In the genomic region with DNA sequence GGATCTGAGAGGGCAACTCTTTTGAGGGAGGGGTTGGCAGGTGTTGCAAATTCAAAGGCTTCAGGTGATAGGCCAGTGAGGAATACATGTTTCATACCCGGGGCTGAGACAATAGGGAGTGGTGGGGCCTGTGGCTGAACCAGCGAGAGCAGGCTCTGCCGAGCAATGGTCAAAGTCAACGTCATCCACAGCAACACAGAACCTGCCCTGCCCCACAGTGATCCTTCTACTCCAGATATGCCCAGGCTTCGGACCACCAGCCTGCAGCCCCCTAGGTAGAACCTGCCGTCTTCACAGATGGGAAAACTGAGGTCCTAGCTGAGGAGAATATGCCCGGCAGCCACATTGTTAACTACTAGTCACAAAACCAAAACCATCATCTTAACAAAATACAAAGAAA, we compare ENCODE assay signal across 20 cellular contexts. TPM values are rescaled to one million over a fixed set of nuclear protein-coding genes. Genes with fewer than 3 reads are reported as not detected.
"Had no signal": no experiment of that assay in that cellular context is flagged by ENCODE, and none has a peak within 500 bp of the region (broad histone marks: within the 10 kb centered on the region; RNA-seq: fewer than 3 reads in every experiment).

No MANE protein-coding gene starts in this region.

- H3K9ac ChIP-seq: parathyroid adenoma had no signal

- H3K79me2 ChIP-seq: parathyroid adenoma had no signal

- H2AFZ ChIP-seq: parathyroid adenoma had no signal

- H3K9me3 ChIP-seq: suprapubic skin, upper lobe of right lung had no signal

- H3K36me3 ChIP-seq: brain microvascular endothelial cell, suprapubic skin had no signal

- H3K4me3 ChIP-seq: suprapubic skin, upper lobe of right lung had no signal

- H3K27ac ChIP-seq: brain microvascular endothelial cell, parathyroid adenoma, suprapubic skin, upper lobe of right lung had no signal

- ATAC-seq: natural killer cell treated with Interleukin-12 subunit alpha and Interleukin-12 subunit beta and Interleukin-15 and Interleukin-18, amount 100 ng/mL, for 72 hours; SK-N-SH treated with all-trans-retinoic acid at 6 μM for 48 hours had no signal

- H3K27me3 ChIP-seq: brain microvascular endothelial cell, suprapubic skin, upper lobe of right lung had no signal

- H3K4me1 ChIP-seq: parathyroid adenoma, suprapubic skin had no signal

- DNase-seq: activated naive CD4-positive, alpha-beta T cell treated with anti-CD3 and anti-CD28 coated beads for 36 hours; brain microvascular endothelial cell; central memory CD4-positive, alpha-beta T cell; effector CD4-positive, alpha-beta T cell; mesendoderm; stimulated activated CD4-positive, alpha-beta T cell treated with anti-CD3 and anti-CD28 coated beads, Interleukin-1b, Interleukin-23, amount 100 ng/mL, for 48 hours; T1000; upper lobe of right lung had no signal

RNA-seq across cellular contexts. Expression of gene SERPINA1, which starts 4.1 kb away (rescaled TPM):
- total RNA-seq: activated T-helper 1 cell treated with anti-CD3 and anti-CD28 coated beads, Interleukin-12 subunit alpha, Interleukin-12 subunit beta, Interleukin-2, Interleukin-4 antibody, amounts not matched to agents 30 ng/mL and 10 ng/mL and 1 ng/mL, durations not matched to agents 14 hours and 24 hours and 36 hours had no signal

RNA-seq across cellular contexts. Expression of gene SERPINA2, which starts 17.8 kb away (rescaled TPM):
- total RNA-seq: activated CD8-positive, alpha-beta memory T cell treated with anti-CD3 and anti-CD28 coated beads for 36 hours; activated naive CD4-positive, alpha-beta T cell treated with anti-CD3 and anti-CD28 coated beads for 36 hours; activated T-helper 1 cell treated with anti-CD3 and anti-CD28 coated beads, Interleukin-12 subunit alpha, Interleukin-12 subunit beta, Interleukin-2, Interleukin-4 antibody, amounts not matched to agents 30 ng/mL and 10 ng/mL and 1 ng/mL, durations not matched to agents 14 hours and 24 hours and 36 hours; aorta; frontal cortex; kidney epithelial cell; lower leg skin; natural killer cell treated with Interleukin-12 subunit alpha and Interleukin-12 subunit beta and Interleukin-15 and Interleukin-18, amount 100 ng/mL, for 72 hours; suprapubic skin; T-helper 1 cell treated with Interleukin-12 subunit alpha and Interleukin-12 subunit beta and Interleukin-4 antibody, amounts not matched to agents 30 ng/mL and 1 ng/mL, for 36 hours; upper lobe of right lung had no signal
- polyA plus RNA-seq: aorta, esophagus had no signal
